ENCODE assay signal across 1 cellular context in the genomic region with DNA sequence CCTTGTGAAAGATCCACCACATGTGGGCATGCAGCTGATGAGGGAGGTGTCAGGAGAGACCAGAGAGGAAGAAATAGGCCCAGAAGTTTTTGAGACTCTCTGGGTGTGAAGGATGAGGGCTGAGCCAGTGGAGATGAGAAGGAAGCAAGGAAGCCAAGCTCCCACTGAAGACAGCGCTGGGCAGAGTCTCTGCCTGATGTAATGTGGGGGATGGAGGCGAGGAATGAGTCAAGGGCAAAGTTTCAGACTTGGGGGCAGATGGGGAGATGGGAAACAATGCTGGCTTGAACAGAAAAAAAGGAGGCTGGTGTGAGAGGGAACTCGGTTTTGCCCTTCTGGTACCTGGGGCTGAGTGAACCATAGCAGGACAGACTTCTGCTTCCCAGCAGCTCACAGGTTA.
TF ChIP-seq lines count a peak whose summit lies in the region.

No MANE protein-coding gene starts in this region.

TF ChIP-seq in GM23338, 12 proteins besides CTCF, POLR2A, EP300 and RAD21:
- TF ChIP-seq EZH2 (IDR thresholded peaks at IDR 0.05; ENCODE audit: low read depth, unreplicated experiment) (no peak), CREB1 (CRISPR knock-in tag; IDR thresholded peaks at IDR 0.05; ENCODE audit: low read depth) (no peak), ZNF114 (CRISPR knock-in tag; IDR thresholded peaks at IDR 0.05) (no peak), STAT1 (IDR thresholded peaks at IDR 0.05; ENCODE audit: unreplicated experiment) (no peak), ZNF331 (CRISPR knock-in tag; IDR thresholded peaks at IDR 0.05; ENCODE audit: low read depth) (no peak), JUNB (IDR thresholded peaks at IDR 0.05; ENCODE audit: unreplicated experiment) (no peak), EZH2phosphoT487 (IDR thresholded peaks at IDR 0.05; ENCODE audit: unreplicated experiment) (no peak), POLR2AphosphoS5 (IDR thresholded peaks at IDR 0.05; ENCODE audit: low read depth) (no peak), NANOG (IDR thresholded peaks at IDR 0.05; ENCODE audit: borderline replicate concordance) (no peak)
- TF ChIP-seq, protein P1, sequence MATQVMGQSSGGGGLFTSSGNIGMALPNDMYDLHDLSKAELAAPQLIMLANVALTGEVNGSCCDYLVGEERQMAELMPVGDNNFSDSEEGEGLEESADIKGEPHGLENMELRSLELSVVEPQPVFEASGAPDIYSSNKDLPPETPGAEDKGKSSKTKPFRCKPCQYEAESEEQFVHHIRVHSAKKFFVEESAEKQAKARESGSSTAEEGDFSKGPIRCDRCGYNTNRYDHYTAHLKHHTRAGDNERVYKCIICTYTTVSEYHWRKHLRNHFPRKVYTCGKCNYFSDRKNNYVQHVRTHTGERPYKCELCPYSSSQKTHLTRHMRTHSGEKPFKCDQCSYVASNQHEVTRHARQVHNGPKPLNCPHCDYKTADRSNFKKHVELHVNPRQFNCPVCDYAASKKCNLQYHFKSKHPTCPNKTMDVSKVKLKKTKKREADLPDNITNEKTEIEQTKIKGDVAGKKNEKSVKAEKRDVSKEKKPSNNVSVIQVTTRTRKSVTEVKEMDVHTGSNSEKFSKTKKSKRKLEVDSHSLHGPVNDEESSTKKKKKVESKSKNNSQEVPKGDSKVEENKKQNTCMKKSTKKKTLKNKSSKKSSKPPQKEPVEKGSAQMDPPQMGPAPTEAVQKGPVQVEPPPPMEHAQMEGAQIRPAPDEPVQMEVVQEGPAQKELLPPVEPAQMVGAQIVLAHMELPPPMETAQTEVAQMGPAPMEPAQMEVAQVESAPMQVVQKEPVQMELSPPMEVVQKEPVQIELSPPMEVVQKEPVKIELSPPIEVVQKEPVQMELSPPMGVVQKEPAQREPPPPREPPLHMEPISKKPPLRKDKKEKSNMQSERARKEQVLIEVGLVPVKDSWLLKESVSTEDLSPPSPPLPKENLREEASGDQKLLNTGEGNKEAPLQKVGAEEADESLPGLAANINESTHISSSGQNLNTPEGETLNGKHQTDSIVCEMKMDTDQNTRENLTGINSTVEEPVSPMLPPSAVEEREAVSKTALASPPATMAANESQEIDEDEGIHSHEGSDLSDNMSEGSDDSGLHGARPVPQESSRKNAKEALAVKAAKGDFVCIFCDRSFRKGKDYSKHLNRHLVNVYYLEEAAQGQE (IDR thresholded peaks at IDR 0.05; ENCODE audit: unreplicated experiment), result no peak
- TF ChIP-seq, protein P2, sequence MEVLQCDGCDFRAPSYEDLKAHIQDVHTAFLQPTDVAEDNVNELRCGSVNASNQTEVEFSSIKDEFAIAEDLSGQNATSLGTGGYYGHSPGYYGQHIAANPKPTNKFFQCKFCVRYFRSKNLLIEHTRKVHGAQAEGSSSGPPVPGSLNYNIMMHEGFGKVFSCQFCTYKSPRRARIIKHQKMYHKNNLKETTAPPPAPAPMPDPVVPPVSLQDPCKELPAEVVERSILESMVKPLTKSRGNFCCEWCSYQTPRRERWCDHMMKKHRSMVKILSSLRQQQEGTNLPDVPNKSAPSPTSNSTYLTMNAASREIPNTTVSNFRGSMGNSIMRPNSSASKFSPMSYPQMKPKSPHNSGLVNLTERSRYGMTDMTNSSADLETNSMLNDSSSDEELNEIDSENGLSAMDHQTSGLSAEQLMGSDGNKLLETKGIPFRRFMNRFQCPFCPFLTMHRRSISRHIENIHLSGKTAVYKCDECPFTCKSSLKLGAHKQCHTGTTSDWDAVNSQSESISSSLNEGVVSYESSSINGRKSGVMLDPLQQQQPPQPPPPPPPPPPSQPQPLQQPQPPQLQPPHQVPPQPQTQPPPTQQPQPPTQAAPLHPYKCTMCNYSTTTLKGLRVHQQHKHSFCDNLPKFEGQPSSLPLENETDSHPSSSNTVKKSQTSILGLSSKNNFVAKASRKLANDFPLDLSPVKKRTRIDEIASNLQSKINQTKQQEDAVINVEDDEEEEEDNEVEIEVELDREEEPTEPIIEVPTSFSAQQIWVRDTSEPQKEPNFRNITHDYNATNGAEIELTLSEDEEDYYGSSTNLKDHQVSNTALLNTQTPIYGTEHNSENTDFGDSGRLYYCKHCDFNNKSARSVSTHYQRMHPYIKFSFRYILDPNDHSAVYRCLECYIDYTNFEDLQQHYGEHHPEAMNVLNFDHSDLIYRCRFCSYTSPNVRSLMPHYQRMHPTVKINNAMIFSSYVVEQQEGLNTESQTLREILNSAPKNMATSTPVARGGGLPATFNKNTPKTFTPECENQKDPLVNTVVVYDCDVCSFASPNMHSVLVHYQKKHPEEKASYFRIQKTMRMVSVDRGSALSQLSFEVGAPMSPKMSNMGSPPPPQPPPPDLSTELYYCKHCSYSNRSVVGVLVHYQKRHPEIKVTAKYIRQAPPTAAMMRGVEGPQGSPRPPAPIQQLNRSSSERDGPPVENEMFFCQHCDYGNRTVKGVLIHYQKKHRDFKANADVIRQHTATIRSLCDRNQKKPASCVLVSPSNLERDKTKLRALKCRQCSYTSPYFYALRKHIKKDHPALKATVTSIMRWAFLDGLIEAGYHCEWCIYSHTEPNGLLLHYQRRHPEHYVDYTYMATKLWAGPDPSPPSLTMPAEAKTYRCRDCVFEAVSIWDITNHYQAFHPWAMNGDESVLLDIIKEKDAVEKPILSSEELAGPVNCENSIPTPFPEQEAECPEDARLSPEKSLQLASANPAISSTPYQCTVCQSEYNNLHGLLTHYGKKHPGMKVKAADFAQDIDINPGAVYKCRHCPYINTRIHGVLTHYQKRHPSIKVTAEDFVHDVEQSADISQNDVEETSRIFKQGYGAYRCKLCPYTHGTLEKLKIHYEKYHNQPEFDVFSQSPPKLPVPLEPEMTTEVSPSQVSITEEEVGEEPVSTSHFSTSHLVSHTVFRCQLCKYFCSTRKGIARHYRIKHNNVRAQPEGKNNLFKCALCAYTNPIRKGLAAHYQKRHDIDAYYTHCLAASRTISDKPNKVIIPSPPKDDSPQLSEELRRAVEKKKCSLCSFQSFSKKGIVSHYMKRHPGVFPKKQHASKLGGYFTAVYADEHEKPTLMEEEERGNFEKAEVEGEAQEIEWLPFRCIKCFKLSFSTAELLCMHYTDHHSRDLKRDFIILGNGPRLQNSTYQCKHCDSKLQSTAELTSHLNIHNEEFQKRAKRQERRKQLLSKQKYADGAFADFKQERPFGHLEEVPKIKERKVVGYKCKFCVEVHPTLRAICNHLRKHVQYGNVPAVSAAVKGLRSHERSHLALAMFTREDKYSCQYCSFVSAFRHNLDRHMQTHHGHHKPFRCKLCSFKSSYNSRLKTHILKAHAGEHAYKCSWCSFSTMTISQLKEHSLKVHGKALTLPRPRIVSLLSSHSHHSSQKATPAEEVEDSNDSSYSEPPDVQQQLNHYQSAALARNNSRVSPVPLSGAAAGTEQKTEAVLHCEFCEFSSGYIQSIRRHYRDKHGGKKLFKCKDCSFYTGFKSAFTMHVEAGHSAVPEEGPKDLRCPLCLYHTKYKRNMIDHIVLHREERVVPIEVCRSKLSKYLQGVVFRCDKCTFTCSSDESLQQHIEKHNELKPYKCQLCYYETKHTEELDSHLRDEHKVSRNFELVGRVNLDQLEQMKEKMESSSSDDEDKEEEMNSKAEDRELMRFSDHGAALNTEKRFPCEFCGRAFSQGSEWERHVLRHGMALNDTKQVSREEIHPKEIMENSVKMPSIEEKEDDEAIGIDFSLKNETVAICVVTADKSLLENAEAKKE (CRISPR knock-in tag; IDR thresholded peaks at IDR 0.05), result no peak
- TF ChIP-seq, protein P3, sequence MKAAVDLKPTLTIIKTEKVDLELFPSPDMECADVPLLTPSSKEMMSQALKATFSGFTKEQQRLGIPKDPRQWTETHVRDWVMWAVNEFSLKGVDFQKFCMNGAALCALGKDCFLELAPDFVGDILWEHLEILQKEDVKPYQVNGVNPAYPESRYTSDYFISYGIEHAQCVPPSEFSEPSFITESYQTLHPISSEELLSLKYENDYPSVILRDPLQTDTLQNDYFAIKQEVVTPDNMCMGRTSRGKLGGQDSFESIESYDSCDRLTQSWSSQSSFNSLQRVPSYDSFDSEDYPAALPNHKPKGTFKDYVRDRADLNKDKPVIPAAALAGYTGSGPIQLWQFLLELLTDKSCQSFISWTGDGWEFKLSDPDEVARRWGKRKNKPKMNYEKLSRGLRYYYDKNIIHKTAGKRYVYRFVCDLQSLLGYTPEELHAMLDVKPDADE (IDR thresholded peaks at IDR 0.05), result no peak
